In genomic region chr2:10507106-10507505, GRCh38 we compare ENCODE assay signal across 26 cellular contexts. TPM values are rescaled to one million over a fixed set of nuclear protein-coding genes. Genes with fewer than 3 reads are reported as not detected.
DNase-seq lines count a peak whose midpoint lies in the region; ATAC-seq, FAIRE-seq and TF ChIP-seq lines count a peak whose summit lies in the region.
"Had no signal": no experiment of that assay in that cellular context is flagged by ENCODE, and none has a peak within 500 bp of the region (broad histone marks: within the 10 kb centered on the region; RNA-seq: fewer than 3 reads in every experiment).

No MANE protein-coding gene starts in this region.

- no peak for TF ChIP-seq CTCF in GM23338 (conservative IDR thresholded peaks at IDR 0.05; ENCODE audit: low read depth in 2 of 2)
- no peak for TF ChIP-seq CTCF in HepG2 (CRISPR knock-in tag; IDR thresholded peaks at IDR 0.05)
- no peak for TF ChIP-seq CTCF in spleen (IDR thresholded peaks at IDR 0.05 in 8 of 11, conservative IDR thresholded peaks at IDR 0.05 in 3 of 11)
- TF ChIP-seq CTCF in left lung (IDR thresholded peaks at IDR 0.05), result no peak

- H4K20me1 ChIP-seq in GM23338 (replicated peaks; ENCODE audit: insufficient read depth), result no peaks in the 10 kb centered on the region
- no peaks in the 10 kb centered on the region; the same call in 1 of the 2 replicates for H4K20me1 ChIP-seq in HepG2 (ENCODE audit: insufficient read depth, low read length)
- H4K20me1 ChIP-seq: BLaER1 had no signal

- H3K36me3 ChIP-seq in GM23338 (ENCODE audit: insufficient read depth) (no peaks in the 10 kb centered on the region), HepG2 (replicated peaks in 1 of 2; ENCODE audit: control insufficient read depth in 1 of 2, insufficient read depth in 2 of 2, low read length in 2 of 2) (no peaks in the 10 kb centered on the region), spleen (no peaks in the 10 kb centered on the region), left lung (no peaks in the 10 kb centered on the region)
- H3K36me3 ChIP-seq: BLaER1, Peyer's patch had no signal

- H3K27ac ChIP-seq in GM23338 (ENCODE audit: low read depth) (no peak overlapping the region), HepG2 (ENCODE audit: extremely low read length, insufficient read depth, low read length) (no peak overlapping the region), spleen (no peak overlapping the region), left lung (no peak overlapping the region)
- H3K27ac ChIP-seq: 22Rv1, BLaER1, Peyer's patch had no signal

- H3K4me3 Mint-ChIP-seq in activated CD4-positive, alpha-beta memory T cell treated with anti-CD3 and anti-CD28 coated beads, Interleukin-2, amount 10 ng/mL, durations not matched to agents 7 days and 5 days, result no peak overlapping the region
- H3K4me3 Mint-ChIP-seq in activated CD4-positive, alpha-beta memory T cell treated with anti-CD3 and anti-CD28 coated beads for 36 hours, result no peak overlapping the region
- no peak overlapping the region for H3K4me3 Mint-ChIP-seq in GM23338
- H3K4me3 Mint-ChIP-seq: CD4-positive, alpha-beta T cell; IgD-negative memory B cell had no signal

- H3K27me3 ChIP-seq in GM23338 (ENCODE audit: insufficient read depth) (no peaks in the 10 kb centered on the region), HepG2 (ENCODE audit: control insufficient read depth in 1 of 2, insufficient read depth in 2 of 2, low read length in 2 of 2) (peaks cover 11 to 52% of the 10 kb centered on the region in 2 experiments; a peak in 4 of 5 replicates), spleen (replicated peaks in 1 of 7) (peaks cover 0 to 14% (median 0%) of the 10 kb centered on the region in 7 donors), left lung (no peaks in the 10 kb centered on the region)
- H3K27me3 ChIP-seq: BLaER1, Peyer's patch had no signal

- FAIRE-seq in HepG2 (lab: Jason Lieb, UNC), result no peak
- FAIRE-seq: GM19239, HTR-8/SVneo had no signal

- H3K9me3 ChIP-seq in HepG2 (ENCODE audit: low read length) (no peaks in the 10 kb centered on the region), spleen (no peaks in the 10 kb centered on the region), left lung (no peaks in the 10 kb centered on the region)
- H3K9me3 ChIP-seq: BLaER1, Peyer's patch had no signal

- H3K4me2 ChIP-seq in GM23338 (no peak overlapping the region), HepG2 (ENCODE audit: low read depth, low read length) (no peak overlapping the region)
- H3K4me2 ChIP-seq: BLaER1 had no signal

- H3K9me2 ChIP-seq in GM23338 (ENCODE audit: insufficient read depth), result no peaks in the 10 kb centered on the region

- H3K9me3 Mint-ChIP-seq in activated CD4-positive, alpha-beta memory T cell treated with anti-CD3 and anti-CD28 coated beads, Interleukin-2, amount 10 ng/mL, durations not matched to agents 7 days and 5 days, result no peaks in the 10 kb centered on the region
- no peaks in the 10 kb centered on the region for H3K9me3 Mint-ChIP-seq in activated CD4-positive, alpha-beta memory T cell treated with anti-CD3 and anti-CD28 coated beads for 36 hours
- H3K9me3 Mint-ChIP-seq in GM23338, result no peaks in the 10 kb centered on the region
- H3K9me3 Mint-ChIP-seq: CD4-positive, alpha-beta T cell; IgD-negative memory B cell had no signal

- no peaks in the 10 kb centered on the region for H3K4me1 Mint-ChIP-seq in activated CD4-positive, alpha-beta memory T cell treated with anti-CD3 and anti-CD28 coated beads, Interleukin-2, amount 10 ng/mL, durations not matched to agents 7 days and 5 days
- no peaks in the 10 kb centered on the region for H3K4me1 Mint-ChIP-seq in activated CD4-positive, alpha-beta memory T cell treated with anti-CD3 and anti-CD28 coated beads for 36 hours (ENCODE audit: low read depth)
- H3K4me1 Mint-ChIP-seq in GM23338, result peaks cover 3% of the 10 kb centered on the region; the same call in 1 of the 3 replicates
- H3K4me1 Mint-ChIP-seq: IgD-negative memory B cell had no signal

- peak; percentile 56 for ATAC-seq in GM23338
- peak; percentile 29 for ATAC-seq in HepG2
- ATAC-seq in HG03280 (IDR thresholded peaks at IDR 0.05; ENCODE audit: unreplicated experiment), result no peak
- no peak for ATAC-seq in left lung

- TF ChIP-seq POLR2A in HepG2 (IDR thresholded peaks at IDR 0.05; ENCODE audit: insufficient read depth in 1 of 2, low read depth in 2 of 2, low read length in 2 of 2) (no peak), spleen (IDR thresholded peaks at IDR 0.05) (no peak)

- H3K36me3 Mint-ChIP-seq in activated CD4-positive, alpha-beta memory T cell treated with anti-CD3 and anti-CD28 coated beads, Interleukin-2, amount 10 ng/mL, durations not matched to agents 7 days and 5 days (ENCODE audit: low read depth), result no peaks in the 10 kb centered on the region
- H3K36me3 Mint-ChIP-seq in activated CD4-positive, alpha-beta memory T cell treated with anti-CD3 and anti-CD28 coated beads for 36 hours, result no peaks in the 10 kb centered on the region
- no peaks in the 10 kb centered on the region for H3K36me3 Mint-ChIP-seq in GM23338 (ENCODE audit: low read depth)
- H3K36me3 Mint-ChIP-seq: IgD-negative memory B cell had no signal

- H3K79me2 ChIP-seq in GM23338 (replicated peaks; ENCODE audit: insufficient read depth), result no peaks in the 10 kb centered on the region
- no peaks in the 10 kb centered on the region for H3K79me2 ChIP-seq in HepG2 (ENCODE audit: insufficient read depth, low read length)

- POLR2A ChIA-PET in activated CD4-positive, alpha-beta memory T cell treated with anti-CD3 and anti-CD28 coated beads, Interleukin-2, amount 10 ng/mL, durations not matched to agents 7 days and 5 days (lab: Charles Lee), result no interaction called here
- POLR2A ChIA-PET in activated CD4-positive, alpha-beta memory T cell treated with anti-CD3 and anti-CD28 coated beads for 36 hours (lab: Charles Lee), result no interaction called here
- POLR2A ChIA-PET in HepG2 (lab: Yijun Ruan, JAX), result no interaction called here

- no peaks in the 10 kb centered on the region for H3K4me1 ChIP-seq in GM23338 (ENCODE audit: insufficient read depth)
- H3K4me1 ChIP-seq in HepG2 (ENCODE audit: insufficient read depth, low read length), result no peaks in the 10 kb centered on the region
- no peaks in the 10 kb centered on the region for H3K4me1 ChIP-seq in spleen
- H3K4me1 ChIP-seq in left lung, result no peaks in the 10 kb centered on the region
- H3K4me1 ChIP-seq: BLaER1, Peyer's patch had no signal

- intact Hi-C loops in activated CD4-positive, alpha-beta memory T cell treated with anti-CD3 and anti-CD28 coated beads for 36 hours (cut with micrococcal nuclease), result no loop called here
- intact Hi-C loops in HepG2 (cut with micrococcal nuclease; ENCODE audit: unreplicated experiment) (no loop called here), spleen (cut with DNase I; ENCODE audit: low total_unique reads) (no loop called here), left lung (cut with DNase I) (no loop called here)

- in situ Hi-C loops in HepG2 (cut with HindIII; ENCODE audit: extremely low pct_ligation_motif_present, low pct_unique_long_range_greater_than_20kb), result no loop called here

- H3K9ac ChIP-seq in HepG2 (ENCODE audit: insufficient read depth, low read depth, low read length), result no peak overlapping the region
- H3K9ac ChIP-seq: BLaER1 had no signal

- WGBS in HepG2 (ENCODE audit: low lambda C conversion rate), result 38% methylated on average over 8 of the region's 8 CpGs
- 78 to 95% (median 90%) methylated on average over 8 of the region's 8 CpGs for WGBS in spleen, 5 donors

- TF ChIP-seq EP300 in HepG2 (IDR thresholded peaks at IDR 0.05; ENCODE audit: low read depth in 2 of 2, low read length in 2 of 2) (no peak), HepG2 (CRISPR knock-in tag; IDR thresholded peaks at IDR 0.05; ENCODE audit: borderline replicate concordance) (no peak)

- BruUV-seq in HepG2 (replicated peaks; lab: Mats Ljungman, UMichigan), result no TSS peak

- H3K4me3 ChIP-seq in GM23338 (no peak overlapping the region), HepG2 (replicated peaks in 1 of 3; ENCODE audit: insufficient read depth in 1 of 3, low read depth in 2 of 3, low read length in 3 of 3) (no peak overlapping the region), spleen (no peak overlapping the region), left lung (no peak overlapping the region)
- H3K4me3 ChIP-seq: BLaER1, Peyer's patch had no signal

- H3F3A ChIP-seq in GM23338 (replicated peaks; ENCODE audit: low read depth), result no peaks in the 10 kb centered on the region

- TF ChIP-seq RAD21 in HepG2 (CRISPR knock-in tag; IDR thresholded peaks at IDR 0.05), result no peak

- CTCF ChIA-PET in activated CD4-positive, alpha-beta memory T cell treated with anti-CD3 and anti-CD28 coated beads, Interleukin-2, amount 10 ng/mL, durations not matched to agents 7 days and 5 days (lab: Charles Lee), result no interaction called here
- CTCF ChIA-PET in activated CD4-positive, alpha-beta memory T cell treated with anti-CD3 and anti-CD28 coated beads for 36 hours (lab: Charles Lee), result no interaction called here
- CTCF ChIA-PET in HepG2 (lab: Yijun Ruan, JAX; ENCODE audit: low intra/inter-chr PET ratio, low total read pairs), result no interaction called here

- peak; percentile 3 for DNase-seq in activated CD4-positive, alpha-beta memory T cell treated with anti-CD3 and anti-CD28 coated beads, Interleukin-2, amount 10 ng/mL, durations not matched to agents 7 days and 5 days
- no peak for DNase-seq in activated CD4-positive, alpha-beta memory T cell treated with anti-CD3 and anti-CD28 coated beads for 36 hours
- DNase-seq in GM23338 (ENCODE audit: low spot score) (no peak), HepG2 (ENCODE audit: low spot score) (no peak), spleen (peak; percentile 53), OCI-M1 (lab: John Stamatoyannopoulos, UW) (no peak), left lung (no peak)
- DNase-seq: ACHN; CD4-positive, alpha-beta T cell; COR-L47; DMS79; HCEC 1CT; Kasumi-1; NCI-H1417; NCI-H1694 treated with DMSO at 0.1 percent for 48 hours; NCI-H2081 treated with DMSO at 0.1 percent for 48 hours; NCI-H2171 treated with DMSO at 0.1 percent for 48 hours; NCI-H524 treated with DMSO at 0.1 percent for 48 hours; NCI-H82 had no signal

- H3K27ac Mint-ChIP-seq in activated CD4-positive, alpha-beta memory T cell treated with anti-CD3 and anti-CD28 coated beads, Interleukin-2, amount 10 ng/mL, durations not matched to agents 7 days and 5 days, result no peak overlapping the region
- no peak overlapping the region for H3K27ac Mint-ChIP-seq in activated CD4-positive, alpha-beta memory T cell treated with anti-CD3 and anti-CD28 coated beads for 36 hours
- no peak overlapping the region for H3K27ac Mint-ChIP-seq in GM23338
- H3K27ac Mint-ChIP-seq: CD4-positive, alpha-beta T cell; IgD-negative memory B cell had no signal

- H3K27me3 Mint-ChIP-seq in activated CD4-positive, alpha-beta memory T cell treated with anti-CD3 and anti-CD28 coated beads, Interleukin-2, amount 10 ng/mL, durations not matched to agents 7 days and 5 days, result peaks cover 17% of the 10 kb centered on the region
- no peaks in the 10 kb centered on the region for H3K27me3 Mint-ChIP-seq in activated CD4-positive, alpha-beta memory T cell treated with anti-CD3 and anti-CD28 coated beads for 36 hours
- H3K27me3 Mint-ChIP-seq in GM23338 (ENCODE audit: insufficient read depth, low read depth, poor library complexity), result peaks cover 2% of the 10 kb centered on the region
- H3K27me3 Mint-ChIP-seq: CD4-positive, alpha-beta T cell had no signal

- H2AFZ ChIP-seq in GM23338, result no peak overlapping the region
- H2AFZ ChIP-seq in HepG2 (ENCODE audit: low read length), result no peak overlapping the region

RNA-seq across cellular contexts. Expression of gene ODC1, which starts 59.0 kb away (rescaled TPM):
- 10 to 100 TPM; 48.1 to 54.9 TPM for total RNA-seq in activated CD4-positive, alpha-beta memory T cell treated with anti-CD3 and anti-CD28 coated beads, Interleukin-2, amount 10 ng/mL, durations not matched to agents 7 days and 5 days
- total RNA-seq in activated CD4-positive, alpha-beta memory T cell treated with anti-CD3 and anti-CD28 coated beads for 36 hours, result 100 to 1,000 TPM; 138 to 142 TPM
- 70.3 and 85.5 TPM in 2 replicates for total RNA-seq in GM23338 (2014; rRNA removed; shearing (Covaris generic))
- 23.3 and 24.2 TPM in 2 replicates for polyA plus RNA-seq in GM23338 (2016; fragmentation: Nextera tagmentation; extraction: Ambion mirVana)
- total RNA-seq in HepG2 (2016; rRNA removed; fragmentation: Illumina TruSeq; extraction: Trizol), result 371 and 422 TPM in 2 replicates
- total RNA-seq in HepG2 (2016; cell fraction: cytosol; rRNA removed; fragmentation: Illumina TruSeq; extraction: Trizol; ENCODE audit: low read depth), result 747 and 845 TPM in 2 replicates
- 382 and 405 TPM in 2 replicates for total RNA-seq in HepG2 (2016; cell fraction: insoluble cytoplasmic fraction; rRNA removed; fragmentation: Illumina TruSeq; extraction: Trizol)
- total RNA-seq in HepG2 (2016; cell fraction: membrane; rRNA removed; fragmentation: Illumina TruSeq; extraction: Trizol), result 1,179 and 1,380 TPM in 2 replicates
- total RNA-seq in HepG2 (2016; cell fraction: nucleus; rRNA removed; fragmentation: Illumina TruSeq; extraction: Trizol), result 154 and 170 TPM in 2 replicates
- polyA plus RNA-seq in HepG2 (2011; rRNA removed), result 105 and 142 TPM in 2 replicates
- polyA plus RNA-seq in HepG2 (2011; cell fraction: cytosol; rRNA removed), result 93.6 and 131 TPM in 2 replicates
- polyA plus RNA-seq in HepG2 (2011; cell fraction: nucleus; rRNA removed), result 44.5 and 56.5 TPM in 2 replicates
- 108 and 109 TPM in 2 replicates for polyA plus RNA-seq in HepG2 (2012)
- 923 and 940 TPM in 2 replicates for polyA plus RNA-seq in HepG2 (2016; cell fraction: cytosol; fragmentation: Illumina TruSeq; extraction: Trizol; ENCODE audit: low read depth)
- 367 and 392 TPM in 2 replicates for polyA plus RNA-seq in HepG2 (2016; cell fraction: insoluble cytoplasmic fraction; fragmentation: Illumina TruSeq; extraction: Trizol; ENCODE audit: low read depth)
- polyA plus RNA-seq in HepG2 (2016; cell fraction: membrane; fragmentation: Illumina TruSeq; extraction: Trizol; ENCODE audit: low read depth), result 1,008 and 1,080 TPM in 2 replicates
- 235 and 237 TPM in 2 replicates for polyA plus RNA-seq in HepG2 (2016; cell fraction: nucleus; fragmentation: Illumina TruSeq; extraction: Trizol; ENCODE audit: insufficient read depth, low read depth)
- polyA minus RNA-seq in HepG2 (2011; rRNA and poly(A)+ RNA removed; ENCODE audit: low replicate concordance), result 64.0 and 223 TPM in 2 replicates
- polyA minus RNA-seq in HepG2 (2011; cell fraction: cytosol; rRNA and poly(A)+ RNA removed), result 53.3 and 58.5 TPM in 2 replicates
- polyA minus RNA-seq in HepG2 (2011; cell fraction: nucleus; rRNA and poly(A)+ RNA removed), result 32.7 and 35.2 TPM in 2 replicates
- total RNA-seq in spleen, result 10 to 100 TPM; 28.9 to 84.3 (median 62.8) TPM
- 10 to 100 TPM; 38.0 to 78.1 (median 65.3) TPM for polyA plus RNA-seq in spleen
- 10 to 100 TPM; 55.0 to 98.4 TPM for total RNA-seq in left lung

Comparison
In these comparisons a context has a peak if more than half of its experiments do, and no peak if none do; other contexts are left out.
1. DNase-seq: peak in activated CD4-positive, alpha-beta memory T cell treated with anti-CD3 and anti-CD28 coated beads, Interleukin-2, amount 10 ng/mL, durations not matched to agents 7 days and 5 days (single experiment) and spleen (single experiment); none in activated CD4-positive, alpha-beta memory T cell treated with anti-CD3 and anti-CD28 coated beads for 36 hours (single experiment), GM23338 (single experiment), HepG2 (single experiment), OCI-M1 (single experiment) and left lung (0 of 2).
2. ATAC-seq: peak in GM23338 (single experiment) and HepG2 (single experiment); none in HG03280 (single experiment) and left lung (single experiment).